ENCODE assay signal across 22 cellular contexts in the genomic region with DNA sequence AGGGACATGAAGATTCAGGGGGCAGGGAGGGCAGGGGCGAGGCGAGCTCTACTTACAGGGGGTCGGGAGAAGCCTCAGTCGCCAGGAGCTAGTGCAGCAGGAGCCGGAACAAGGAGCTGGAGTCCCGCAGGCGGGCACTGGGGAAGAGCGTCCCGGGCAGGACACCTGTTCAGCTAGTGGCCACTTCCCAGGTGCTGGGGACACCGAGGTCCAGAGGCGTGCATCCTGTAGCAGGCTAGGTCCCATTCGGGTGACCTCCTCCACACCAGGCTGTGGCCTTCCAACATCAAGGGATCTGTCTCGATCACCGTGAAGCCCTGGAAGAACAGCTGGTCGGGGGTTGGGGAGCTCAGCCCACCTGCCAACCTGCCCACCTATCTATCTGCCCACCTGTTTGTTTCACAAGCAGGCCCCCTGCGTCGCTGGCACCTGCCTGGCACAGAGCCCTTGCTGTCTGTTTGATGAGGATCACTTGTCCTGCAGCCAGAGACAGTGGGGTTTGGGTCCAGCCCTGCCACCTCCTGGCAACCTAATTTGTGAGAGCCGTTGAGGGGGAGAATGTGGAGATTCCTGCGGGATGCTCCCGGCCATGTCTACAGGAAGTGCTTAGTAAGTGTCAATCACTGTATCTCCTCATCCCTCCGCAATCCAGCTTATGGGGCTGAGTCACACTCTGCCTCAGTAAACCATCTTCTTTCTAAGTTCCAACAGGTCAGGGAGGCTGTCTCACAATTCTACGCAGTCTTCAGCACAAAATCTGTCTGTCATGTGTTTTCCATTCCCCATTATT.
DNase-seq lines count a peak whose midpoint lies in the region; ATAC-seq and TF ChIP-seq lines count a peak whose summit lies in the region.
"Had no signal": no experiment of that assay in that cellular context is flagged by ENCODE, and none has a peak within 500 bp of the region (broad histone marks: within the 10 kb centered on the region; RNA-seq: fewer than 3 reads in every experiment).

No MANE protein-coding gene starts in this region.

- peaks cover 2% of the 10 kb centered on the region for H3K4me1 Mint-ChIP-seq in neural progenitor cell
- H3K4me1 Mint-ChIP-seq: activated T-helper 17 cell treated with anti-CD3 and anti-CD28 coated beads, Interleukin-2, amount 50 U/mL, for 72 hours had no signal

- no peaks in the 10 kb centered on the region for H3K9me3 ChIP-seq in neural progenitor cell (ENCODE audit: low read depth)
- H3K9me3 ChIP-seq: right lobe of liver had no signal

- no peaks in the 10 kb centered on the region for H3K36me3 ChIP-seq in neural progenitor cell
- H3K36me3 ChIP-seq: heart left ventricle, right lobe of liver had no signal

- H3K27ac Mint-ChIP-seq in neural progenitor cell, result no peak overlapping the region
- H3K27ac Mint-ChIP-seq: activated CD8-positive, alpha-beta T cell treated with anti-CD3 and anti-CD28 coated beads, Interleukin-2, amount 10 ng/mL, durations not matched to agents 7 days and 5 days; activated T-helper 17 cell treated with anti-CD3 and anti-CD28 coated beads, Interleukin-2, amount 50 U/mL, for 72 hours; mesothelial cell of epicardium had no signal

- H3K9ac ChIP-seq in neural progenitor cell, result no peak overlapping the region
- H3K9ac ChIP-seq: GM23248 had no signal

- no peak overlapping the region for H3K4me2 ChIP-seq in neural progenitor cell

- no peaks in the 10 kb centered on the region for H4K20me1 ChIP-seq in neural progenitor cell (ENCODE audit: low read depth)

- no peaks in the 10 kb centered on the region for H3F3A ChIP-seq in neural progenitor cell (ENCODE audit: low read depth)

- no peak overlapping the region for H3K27ac ChIP-seq in neural progenitor cell
- no peak overlapping the region for H3K27ac ChIP-seq in foreskin keratinocyte
- H3K27ac ChIP-seq: GM23248, heart left ventricle, right lobe of liver, VCaP had no signal

- H3K4me3 Mint-ChIP-seq in neural progenitor cell, result peak overlapping the region; percentile 35
- H3K4me3 Mint-ChIP-seq: activated CD8-positive, alpha-beta T cell treated with anti-CD3 and anti-CD28 coated beads, Interleukin-2, amount 10 ng/mL, durations not matched to agents 7 days and 5 days; activated T-helper 17 cell treated with anti-CD3 and anti-CD28 coated beads, Interleukin-2, amount 50 U/mL, for 72 hours; mesothelial cell of epicardium had no signal

- no peaks in the 10 kb centered on the region for H3K9me3 Mint-ChIP-seq in neural progenitor cell
- H3K9me3 Mint-ChIP-seq: activated T-helper 17 cell treated with anti-CD3 and anti-CD28 coated beads, Interleukin-2, amount 50 U/mL, for 72 hours; mesothelial cell of epicardium had no signal

- DNase-seq in COLO668 (lab: John Stamatoyannopoulos, UW; ENCODE audit: unreplicated experiment) (peak; percentile 79), NCI-H1105 (lab: John Stamatoyannopoulos, UW) (peak; percentile 87), NCI-H748 treated with DMSO at 0.1 percent for 48 hours (lab: John Stamatoyannopoulos, UW) (peak; percentile 27), neural progenitor cell (ENCODE audit: low spot score) (no peak), omental fat pad (ENCODE audit: low spot score) (no peak), foreskin keratinocyte (no peak)
- DNase-seq: activated CD8-positive, alpha-beta T cell treated with anti-CD3 and anti-CD28 coated beads, Interleukin-2, amount 10 ng/mL, durations not matched to agents 7 days and 5 days; AML-193; Calu3; caudate nucleus; effector memory CD4-positive, alpha-beta T cell; GDM1; GM23248; IMR-90; stimulated activated CD4-positive, alpha-beta T cell treated with anti-CD3 and anti-CD28 coated beads, Interleukin-2, amount 100 ng/mL, for 24 hours; T-helper 1 cell had no signal

- ATAC-seq in omental fat pad (ENCODE audit: low FRiP score) (no peak), foreskin keratinocyte (no peak), HG03565 (IDR thresholded peaks at IDR 0.05; ENCODE audit: unreplicated experiment) (no peak)
- ATAC-seq: activated CD8-positive, alpha-beta T cell treated with anti-CD3 and anti-CD28 coated beads, Interleukin-2, amount 10 ng/mL, durations not matched to agents 7 days and 5 days; activated T-helper 17 cell treated with anti-CD3 and anti-CD28 coated beads, Interleukin-2, amount 50 U/mL, for 72 hours; heart left ventricle; right lobe of liver had no signal

- no peaks in the 10 kb centered on the region for H3K27me3 Mint-ChIP-seq in neural progenitor cell (ENCODE audit: insufficient read depth, low read depth)

- H3K4me1 ChIP-seq in neural progenitor cell (no peaks in the 10 kb centered on the region), foreskin keratinocyte (no peaks in the 10 kb centered on the region)
- H3K4me1 ChIP-seq: heart left ventricle, right lobe of liver had no signal

- H3K36me3 Mint-ChIP-seq in neural progenitor cell, result no peaks in the 10 kb centered on the region
- H3K36me3 Mint-ChIP-seq: mesothelial cell of epicardium had no signal

- no peak overlapping the region for H2AFZ ChIP-seq in neural progenitor cell (replicated peaks)
- H2AFZ ChIP-seq: GM23248 had no signal

- H3K79me2 ChIP-seq in neural progenitor cell (ENCODE audit: low read depth), result no peaks in the 10 kb centered on the region

- no peaks in the 10 kb centered on the region for H3K27me3 ChIP-seq in neural progenitor cell
- H3K27me3 ChIP-seq in foreskin keratinocyte, result no peaks in the 10 kb centered on the region
- H3K27me3 ChIP-seq: right lobe of liver had no signal

- H3K4me3 ChIP-seq in neural progenitor cell, result no peak overlapping the region
- H3K4me3 ChIP-seq: GM23248, heart left ventricle, right lobe of liver had no signal

- TF ChIP-seq CTCF in neural progenitor cell (IDR thresholded peaks at IDR 0.05) (no peak), omental fat pad (IDR thresholded peaks at IDR 0.05) (no peak), foreskin keratinocyte (conservative IDR thresholded peaks at IDR 0.05) (no peak)

Comparison
In these comparisons a context has a peak if more than half of its experiments do, and no peak if none do; other contexts are left out.
1. DNase-seq: peak in COLO668 (single experiment), NCI-H1105 (single experiment) and NCI-H748 treated with DMSO at 0.1 percent for 48 hours (single experiment); none in neural progenitor cell (single experiment), omental fat pad (single experiment) and foreskin keratinocyte (0 of 2).